In genomic region chr17:42111265-42111636, GRCh38 we compare ENCODE assay signal across 11 cellular contexts. TPM values are rescaled to one million over a fixed set of nuclear protein-coding genes. Genes with fewer than 3 reads are reported as not detected.
DNase-seq lines count a peak whose midpoint lies in the region; ATAC-seq and TF ChIP-seq lines count a peak whose summit lies in the region.
"Had no signal": no experiment of that assay in that cellular context is flagged by ENCODE, and none has a peak within 500 bp of the region (broad histone marks: within the 10 kb centered on the region; RNA-seq: fewer than 3 reads in every experiment).

No MANE protein-coding gene starts in this region.

- POLR2A ChIA-PET in activated CD4-positive, alpha-beta memory T cell treated with anti-CD3 and anti-CD28 coated beads, Interleukin-2, amount 10 ng/mL, durations not matched to agents 7 days and 5 days (lab: Charles Lee), result interaction anchor here (0.5 to 11.7 kb wide), 20 partner anchors 8 to 897 kb away, joined by 3 to 237 read pairs (median 9); partner anchors contain the start of genes ACLY, BECN1, CNP and DNAJC7
- POLR2A ChIA-PET in A673 (lab: Charles Lee; ENCODE audit: low non-redundant PET), result no interaction called here

- H3K4me3 ChIP-seq in liver (ENCODE audit: low read depth in 1 of 3, low read length in 3 of 3) (peak overlapping the region in 2 of 3 donors; percentile 68 to 76), testis (no peak overlapping the region), A673 (ENCODE audit: low read depth, low read length, poor library complexity, severe bottlenecking) (no peak overlapping the region)

- H3K27me3 ChIP-seq in liver (ENCODE audit: control insufficient read depth in 4 of 4, insufficient read depth in 4 of 4, low read length in 3 of 4), result no peaks in the 10 kb centered on the region
- H3K27me3 ChIP-seq in testis, result no peaks in the 10 kb centered on the region
- H3K27me3 ChIP-seq in H9 (ENCODE audit: insufficient read depth, low read length), result no peaks in the 10 kb centered on the region
- no peaks in the 10 kb centered on the region for H3K27me3 ChIP-seq in A673 (replicated peaks; ENCODE audit: insufficient read depth, low read depth, low read length, poor library complexity)

- H3T11ph ChIP-seq in H9 (ENCODE audit: low read length), result no peak overlapping the region

- no peak overlapping the region for H2BK120ac ChIP-seq in H9 (ENCODE audit: low read depth, low read length, poor library complexity, severe bottlenecking)

- BruUV-seq in A673 (replicated peaks; lab: Mats Ljungman, UMichigan), result no TSS peak

- H3K36me3 ChIP-seq in liver (ENCODE audit: control insufficient read depth in 4 of 4, insufficient read depth in 3 of 4, low read depth in 1 of 4, low read length in 3 of 4) (peaks cover 3 to 12% (median 7%) of the 10 kb centered on the region in 4 donors), testis (ENCODE audit: low read depth, missing control alignments) (no peaks in the 10 kb centered on the region), A673 (ENCODE audit: insufficient read depth, low read length, poor library complexity, severe bottlenecking) (peaks cover 7% of the 10 kb centered on the region)

- H3K4me3 Mint-ChIP-seq in activated T-cell treated with anti-CD3 and anti-CD28 coated beads, Interleukin-2, amount 50 U/mL, for 24 hours, result no peak overlapping the region
- peak overlapping the region in 1 of 2 donors; percentile 96 for H3K4me3 Mint-ChIP-seq in activated T-cell treated with anti-CD3 and anti-CD28 coated beads, Interleukin-2, amount 50 U/mL, for 72 hours
- peak overlapping the region; percentile 91 for H3K4me3 Mint-ChIP-seq in activated CD4-positive, alpha-beta memory T cell treated with anti-CD3 and anti-CD28 coated beads, Interleukin-2, amount 10 ng/mL, durations not matched to agents 7 days and 5 days
- H3K4me3 Mint-ChIP-seq in H9, result no peak overlapping the region; a peak in 1 of 5 replicates

- H2BK15ac ChIP-seq in H9 (ENCODE audit: low read depth, low read length), result no peak overlapping the region

- H2AFZ ChIP-seq in H9 (ENCODE audit: low read length), result no peak overlapping the region

- no peaks in the 10 kb centered on the region for H3K9me3 ChIP-seq in liver (ENCODE audit: control insufficient read depth in 4 of 4, low read length in 3 of 4)
- no peaks in the 10 kb centered on the region for H3K9me3 ChIP-seq in testis
- H3K9me3 ChIP-seq in H9 (ENCODE audit: control insufficient read depth, low read depth, low read length), result no peaks in the 10 kb centered on the region
- no peaks in the 10 kb centered on the region for H3K9me3 ChIP-seq in A673 (ENCODE audit: low read depth, low read length, poor library complexity, severe bottlenecking)

- H3K4me1 ChIP-seq in liver (ENCODE audit: control insufficient read depth in 4 of 4, insufficient read depth in 4 of 4, low read length in 3 of 4), result peaks cover 11 to 40% (median 34%) of the 10 kb centered on the region in 4 donors
- peaks cover 31% of the 10 kb centered on the region for H3K4me1 ChIP-seq in testis
- peaks cover 4% of the 10 kb centered on the region; the same call in 1 of the 2 replicates for H3K4me1 ChIP-seq in H9 (ENCODE audit: insufficient read depth, low read length)
- no peaks in the 10 kb centered on the region for H3K4me1 ChIP-seq in A673 (ENCODE audit: insufficient read depth, low read length, poor library complexity, severe bottlenecking)

- no peak overlapping the region for H2AK5ac ChIP-seq in H9 (ENCODE audit: insufficient read length, low read length)

- no peak overlapping the region for H3K56ac ChIP-seq in H9 (ENCODE audit: insufficient read length, low read depth, low read length)

- H3K14ac ChIP-seq in H9 (ENCODE audit: insufficient read depth, low read length), result no peak overlapping the region

- H2BK20ac ChIP-seq in H9 (ENCODE audit: low read depth, low read length, poor library complexity, severe bottlenecking), result no peak overlapping the region

- H4K5ac ChIP-seq in H9 (ENCODE audit: insufficient read length, low read depth, low read length), result no peak overlapping the region

- no peaks in the 10 kb centered on the region for H3K79me1 ChIP-seq in H9 (ENCODE audit: insufficient read depth, low read depth, low read length, poor library complexity, severe bottlenecking)

- H3K4me2 ChIP-seq in H9 (ENCODE audit: insufficient read depth, insufficient read length, low read length), result no peak overlapping the region

- TF ChIP-seq CTCF in liver (IDR thresholded peaks at IDR 0.05; ENCODE audit: low read depth, low read length, missing input control) (no peak), testis (IDR thresholded peaks at IDR 0.05) (no peak), H9 (conservative IDR thresholded peaks at IDR 0.05) (no peak), A673 (conservative IDR thresholded peaks at IDR 0.05; ENCODE audit: low read depth, low read length) (no peak)

- H3K23ac ChIP-seq in H9 (ENCODE audit: insufficient read length, low read depth, low read length), result no peak overlapping the region

- no peak overlapping the region for H4K8ac ChIP-seq in H9 (replicated peaks; ENCODE audit: insufficient read length, low read depth, low read length)

- H3K27ac Mint-ChIP-seq in activated T-cell treated with anti-CD3 and anti-CD28 coated beads, Interleukin-2, amount 50 U/mL, for 24 hours, result peak overlapping the region; percentile 35
- H3K27ac Mint-ChIP-seq in activated T-cell treated with anti-CD3 and anti-CD28 coated beads, Interleukin-2, amount 50 U/mL, for 72 hours, result no peak overlapping the region
- peak overlapping the region; percentile 98 for H3K27ac Mint-ChIP-seq in activated CD4-positive, alpha-beta memory T cell treated with anti-CD3 and anti-CD28 coated beads, Interleukin-2, amount 10 ng/mL, durations not matched to agents 7 days and 5 days
- no peak overlapping the region for H3K27ac Mint-ChIP-seq in H9
- H3K27ac Mint-ChIP-seq: progenitor cell of endocrine pancreas had no signal

- H3K9ac ChIP-seq in liver (ENCODE audit: low read depth in 1 of 2, low read length in 2 of 2) (peak overlapping the region; percentile 11 to 61), H9 (ENCODE audit: extremely low read depth, insufficient read length, low read length) (no peak overlapping the region)

- no peaks in the 10 kb centered on the region for H3K27me3 Mint-ChIP-seq in activated T-cell treated with anti-CD3 and anti-CD28 coated beads, Interleukin-2, amount 50 U/mL, for 24 hours
- H3K27me3 Mint-ChIP-seq in activated T-cell treated with anti-CD3 and anti-CD28 coated beads, Interleukin-2, amount 50 U/mL, for 72 hours (ENCODE audit: low read depth), result no peaks in the 10 kb centered on the region
- no peaks in the 10 kb centered on the region for H3K27me3 Mint-ChIP-seq in activated CD4-positive, alpha-beta memory T cell treated with anti-CD3 and anti-CD28 coated beads, Interleukin-2, amount 10 ng/mL, durations not matched to agents 7 days and 5 days
- H3K27me3 Mint-ChIP-seq in H9 (ENCODE audit: low read depth), result peaks cover 7% of the 10 kb centered on the region

- ATAC-seq in activated T-cell treated with anti-CD3 and anti-CD28 coated beads, Interleukin-2, amount 50 U/mL, for 72 hours (replicated peaks in 1 of 2), result no peak

- H3K27ac ChIP-seq in liver (ENCODE audit: low read depth in 1 of 2, low read length in 2 of 2) (peak overlapping the region; percentile 81 to 84), testis (peak overlapping the region; percentile 92 to 93), H9 (ENCODE audit: insufficient read length, low read depth, low read length) (no peak overlapping the region), A673 (ENCODE audit: low read depth, low read length, poor library complexity, severe bottlenecking) (no peak overlapping the region)

- no peaks in the 10 kb centered on the region for H3K9me3 Mint-ChIP-seq in activated T-cell treated with anti-CD3 and anti-CD28 coated beads, Interleukin-2, amount 50 U/mL, for 24 hours
- no peaks in the 10 kb centered on the region for H3K9me3 Mint-ChIP-seq in activated T-cell treated with anti-CD3 and anti-CD28 coated beads, Interleukin-2, amount 50 U/mL, for 72 hours
- no peaks in the 10 kb centered on the region for H3K9me3 Mint-ChIP-seq in activated CD4-positive, alpha-beta memory T cell treated with anti-CD3 and anti-CD28 coated beads, Interleukin-2, amount 10 ng/mL, durations not matched to agents 7 days and 5 days
- H3K9me3 Mint-ChIP-seq in H9, result no peaks in the 10 kb centered on the region

- TF ChIP-seq POLR2A in testis (IDR thresholded peaks at IDR 0.05), result no peak

- H2BK12ac ChIP-seq in H9 (ENCODE audit: insufficient read length, low read depth, low read length), result no peak overlapping the region

- peaks cover 30% of the 10 kb centered on the region for H3K36me3 Mint-ChIP-seq in activated T-cell treated with anti-CD3 and anti-CD28 coated beads, Interleukin-2, amount 50 U/mL, for 24 hours (ENCODE audit: low read depth)
- H3K36me3 Mint-ChIP-seq in activated T-cell treated with anti-CD3 and anti-CD28 coated beads, Interleukin-2, amount 50 U/mL, for 72 hours (ENCODE audit: insufficient read depth in 2 of 2), result no peaks in the 10 kb centered on the region
- H3K36me3 Mint-ChIP-seq in activated CD4-positive, alpha-beta memory T cell treated with anti-CD3 and anti-CD28 coated beads, Interleukin-2, amount 10 ng/mL, durations not matched to agents 7 days and 5 days (ENCODE audit: low read depth), result peaks cover 57% of the 10 kb centered on the region
- peaks cover 7 to 23% (median 22%) of the 10 kb centered on the region in 3 experiments; a peak in 6 of 7 replicates for H3K36me3 Mint-ChIP-seq in H9 (ENCODE audit: insufficient read depth in 1 of 3, low read depth in 3 of 3)

- intact Hi-C loops in testis (cut with DNase I; ENCODE audit: low total_unique reads) (loop anchor here (5.0 kb wide), 1 partner anchor 144 kb away; the partner anchor contains the start of gene CNP), A673 (cut with micrococcal nuclease; ENCODE audit: unreplicated experiment) (no loop called here)

- H3K4ac ChIP-seq in H9 (ENCODE audit: low read depth, low read length), result no peak overlapping the region

- TF ChIP-seq RAD21 in liver (IDR thresholded peaks at IDR 0.05), result no peak

- no peaks in the 10 kb centered on the region for H4K20me1 ChIP-seq in H9 (ENCODE audit: control insufficient read depth, insufficient read depth, insufficient read length)

- H4K91ac ChIP-seq in H9 (ENCODE audit: insufficient read length, low read depth, low read length), result no peak overlapping the region

- 41% methylated on average over 11 of the region's 11 CpGs for WGBS in liver
- 71 to 76% methylated on average over 9 to 11 of the region's 11 CpGs for WGBS in testis, 2 donors
- WGBS in H9 (ENCODE audit: extremely low coverage, insufficient read length, low lambda C conversion rate), result no CpG with 5 or more reads among the region's 11 CpGs

- no peak for DNase-seq in activated T-cell treated with anti-CD3 and anti-CD28 coated beads, Interleukin-2, amount 50 U/mL, for 24 hours
- DNase-seq in activated T-cell treated with anti-CD3 and anti-CD28 coated beads, Interleukin-2, amount 50 U/mL, for 72 hours, result no peak
- no peak for DNase-seq in activated CD4-positive, alpha-beta memory T cell treated with anti-CD3 and anti-CD28 coated beads, Interleukin-2, amount 10 ng/mL, durations not matched to agents 7 days and 5 days
- DNase-seq in testis (no peak), NCI-H1092 treated with DMSO at 0.1 percent for 48 hours (lab: John Stamatoyannopoulos, UW) (no peak), H9 (no peak), A673 (ENCODE audit: low spot score) (no peak)
- DNase-seq: activated gamma-delta T cell, T-helper 9 cell had no signal

- CTCF ChIA-PET in activated CD4-positive, alpha-beta memory T cell treated with anti-CD3 and anti-CD28 coated beads, Interleukin-2, amount 10 ng/mL, durations not matched to agents 7 days and 5 days (lab: Charles Lee), result interaction anchor here (0.6 to 6.1 kb wide), 9 partner anchors 10 to 148 kb away, joined by 3 to 70 read pairs (median 4); partner anchors contain the start of genes DNAJC7 and NKIRAS2
- CTCF ChIA-PET in A673 (lab: Charles Lee), result no interaction called here

- H2BK5ac ChIP-seq in H9 (ENCODE audit: insufficient read length, low read length), result no peak overlapping the region

- H3K23me2 ChIP-seq in H9 (ENCODE audit: insufficient read length, low read depth, low read length, poor library complexity, severe bottlenecking), result no peaks in the 10 kb centered on the region

- no peak overlapping the region for H3K18ac ChIP-seq in H9 (ENCODE audit: insufficient read length, low read depth, low read length)

- H3K4me1 Mint-ChIP-seq in activated T-cell treated with anti-CD3 and anti-CD28 coated beads, Interleukin-2, amount 50 U/mL, for 24 hours (ENCODE audit: low read depth), result peaks cover 46% of the 10 kb centered on the region
- H3K4me1 Mint-ChIP-seq in activated T-cell treated with anti-CD3 and anti-CD28 coated beads, Interleukin-2, amount 50 U/mL, for 72 hours (ENCODE audit: low read depth), result peaks cover 28% of the 10 kb centered on the region
- peaks cover 68% of the 10 kb centered on the region for H3K4me1 Mint-ChIP-seq in activated CD4-positive, alpha-beta memory T cell treated with anti-CD3 and anti-CD28 coated beads, Interleukin-2, amount 10 ng/mL, durations not matched to agents 7 days and 5 days
- peaks cover 21 to 26% of the 10 kb centered on the region in 2 experiments for H3K4me1 Mint-ChIP-seq in H9

- no peaks in the 10 kb centered on the region for H3K79me2 ChIP-seq in H9 (ENCODE audit: insufficient read depth, low read length)

RNA-seq across cellular contexts. Expression of gene DHX58, which starts 1.3 kb away (rescaled TPM):
- 10 to 100 TPM; 33.2 to 62.0 TPM for total RNA-seq in activated T-cell treated with anti-CD3 and anti-CD28 coated beads, Interleukin-2, amount 50 U/mL, for 72 hours
- total RNA-seq in activated CD4-positive, alpha-beta memory T cell treated with anti-CD3 and anti-CD28 coated beads, Interleukin-2, amount 10 ng/mL, durations not matched to agents 7 days and 5 days, result 10 to 100 TPM; 97.0 to 97.3 TPM
- total RNA-seq in liver (10 to 100 TPM in 1 of 2 donors, 1 to 10 TPM in 1; 4.0 to 20.2 TPM), testis (10 to 100 TPM; 35.9 to 51.1 TPM), H9 (2021) (3.9 and 4.5 TPM in 2 replicates), A673 (2021) (2.1 and 3.3 TPM in 2 replicates)
- polyA plus RNA-seq in liver (10 to 100 TPM in 1 of 2 donors, 1 to 10 TPM in 1; 4.3 to 21.9 TPM), testis (ENCODE audit: insufficient read depth, low read depth, low replicate concordance) (56.3 TPM)

RNA-seq across cellular contexts. Expression of gene KAT2A, which starts 9.9 kb away (rescaled TPM):
- total RNA-seq in activated T-cell treated with anti-CD3 and anti-CD28 coated beads, Interleukin-2, amount 50 U/mL, for 72 hours, result 10 to 100 TPM; 33.3 to 41.4 TPM
- 10 to 100 TPM; 25.7 to 26.7 TPM for total RNA-seq in activated CD4-positive, alpha-beta memory T cell treated with anti-CD3 and anti-CD28 coated beads, Interleukin-2, amount 10 ng/mL, durations not matched to agents 7 days and 5 days
- total RNA-seq in liver, result 10 to 100 TPM in 1 of 2 donors, 1 to 10 TPM in 1; 5.1 to 14.4 TPM
- 10 to 100 TPM in 1 of 2 donors, 1 to 10 TPM in 1; 7.4 to 11.7 TPM for polyA plus RNA-seq in liver
- total RNA-seq in testis, result 100 to 1,000 TPM; 109 to 111 TPM
- 37.6 TPM for polyA plus RNA-seq in testis (ENCODE audit: insufficient read depth, low read depth, low replicate concordance)
- 39.1 and 43.5 TPM in 2 replicates for total RNA-seq in H9 (2021)
- 28.6 and 30.3 TPM in 2 replicates for total RNA-seq in A673 (2021)

RNA-seq across cellular contexts. Expression of gene HSPB9, which starts 11.4 kb away (rescaled TPM):
- total RNA-seq in activated T-cell treated with anti-CD3 and anti-CD28 coated beads, Interleukin-2, amount 50 U/mL, for 72 hours, result under 1 TPM in 1 of 2 donors, not detected in 1; 0.28 TPM
- under 1 TPM in 1 of 2 experiments, not detected in 1; 0.18 TPM for total RNA-seq in activated CD4-positive, alpha-beta memory T cell treated with anti-CD3 and anti-CD28 coated beads, Interleukin-2, amount 10 ng/mL, durations not matched to agents 7 days and 5 days
- total RNA-seq in liver, result under 1 TPM; 0.17 to 0.42 TPM
- 1 to 10 TPM in 1 of 2 donors, under 1 TPM in 1; 0.69 to 4.0 TPM for polyA plus RNA-seq in liver
- 1 to 10 TPM; 6.9 to 9.8 TPM for total RNA-seq in testis
- 12.9 TPM for polyA plus RNA-seq in testis (ENCODE audit: insufficient read depth, low read depth, low replicate concordance)
- 0.15 and 0.18 TPM in 2 replicates for total RNA-seq in H9 (2021)
- total RNA-seq in A673 (2021), result not detected in 2 replicates
- total RNA-seq: progenitor cell of endocrine pancreas had no signal

RNA-seq across cellular contexts. Expression of gene ZNF385C, which starts 13.0 kb away (rescaled TPM):
- total RNA-seq in activated T-cell treated with anti-CD3 and anti-CD28 coated beads, Interleukin-2, amount 50 U/mL, for 72 hours, result 1 to 10 TPM; 1.1 to 1.6 TPM
- total RNA-seq in activated CD4-positive, alpha-beta memory T cell treated with anti-CD3 and anti-CD28 coated beads, Interleukin-2, amount 10 ng/mL, durations not matched to agents 7 days and 5 days, result not detected
- total RNA-seq in liver (under 1 TPM in 1 of 2 donors, not detected in 1; 0.19 TPM), testis (10 to 100 TPM; 17.9 to 26.6 TPM), H9 (2021) (2.8 and 3.1 TPM in 2 replicates), A673 (2021) (0.15 and 0.17 TPM in 2 replicates)
- polyA plus RNA-seq in liver (under 1 TPM; 0.03 to 0.06 TPM), testis (ENCODE audit: insufficient read depth, low read depth, low replicate concordance) (21.4 TPM)

RNA-seq across cellular contexts. Expression of gene RAB5C, which starts 43.5 kb away (rescaled TPM):
- 10 to 100 TPM; 35.1 to 44.1 TPM for total RNA-seq in activated T-cell treated with anti-CD3 and anti-CD28 coated beads, Interleukin-2, amount 50 U/mL, for 72 hours
- total RNA-seq in activated CD4-positive, alpha-beta memory T cell treated with anti-CD3 and anti-CD28 coated beads, Interleukin-2, amount 10 ng/mL, durations not matched to agents 7 days and 5 days, result 10 to 100 TPM; 95.8 to 97.3 TPM
- 10 to 100 TPM; 53.7 to 60.0 TPM for total RNA-seq in liver
- polyA plus RNA-seq in liver, result 100 to 1,000 TPM in 1 of 2 donors, 10 to 100 TPM in 1; 53.5 to 107 TPM
- total RNA-seq in testis, result 100 to 1,000 TPM in 1 of 2 donors, 10 to 100 TPM in 1; 96.0 to 152 TPM
- polyA plus RNA-seq in testis (ENCODE audit: insufficient read depth, low read depth, low replicate concordance), result 139 TPM
- 73.8 and 75.7 TPM in 2 replicates for total RNA-seq in H9 (2021)
- 65.1 and 67.5 TPM in 2 replicates for total RNA-seq in A673 (2021)

Comparison
In these comparisons a context has a peak if more than half of its experiments do, and no peak if none do; other contexts are left out.
1. H3K27ac Mint-ChIP-seq: peak in activated T-cell treated with anti-CD3 and anti-CD28 coated beads, Interleukin-2, amount 50 U/mL, for 24 hours (single experiment) and activated CD4-positive, alpha-beta memory T cell treated with anti-CD3 and anti-CD28 coated beads, Interleukin-2, amount 10 ng/mL, durations not matched to agents 7 days and 5 days (single experiment); none in activated T-cell treated with anti-CD3 and anti-CD28 coated beads, Interleukin-2, amount 50 U/mL, for 72 hours (single experiment) and H9 (0 of 3).
2. H3K27ac ChIP-seq: peak in liver (2 of 2) and testis (2 of 2); none in H9 (single experiment) and A673 (single experiment).
3. H3K4me3 ChIP-seq: peak in liver (2 of 3); none in testis (0 of 2) and A673 (single experiment).